ENCODE assay signal across 8 cellular contexts in the genomic region with DNA sequence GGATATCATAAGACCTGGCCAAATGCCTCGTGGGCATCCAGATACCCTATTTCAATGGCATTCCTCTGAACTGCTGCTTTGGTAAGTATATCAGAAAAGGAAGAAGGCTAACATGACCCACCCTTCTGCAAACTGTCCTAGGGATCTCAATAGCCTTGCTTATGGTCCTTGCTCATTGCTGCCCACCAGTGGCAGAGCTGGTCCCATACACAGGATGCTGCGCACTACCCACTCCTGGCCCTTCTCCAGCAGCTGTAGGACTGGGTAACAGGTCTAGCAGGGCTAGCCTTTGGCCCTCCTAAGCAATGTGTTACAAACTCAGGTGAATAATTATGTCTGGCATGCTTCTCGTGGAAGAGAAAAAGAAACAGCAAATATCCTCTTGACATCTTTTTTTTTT.
DNase-seq lines count a peak whose midpoint lies in the region; ATAC-seq and TF ChIP-seq lines count a peak whose summit lies in the region.

No MANE protein-coding gene starts in this region.

- ATAC-seq in Right ventricle myocardium inferior (no peak), HG03565 (IDR thresholded peaks at IDR 0.05; ENCODE audit: unreplicated experiment) (peak; percentile 82)

- no peaks in the 10 kb centered on the region for H4K20me1 ChIP-seq in SU-DHL-6 (ENCODE audit: low read depth, low read length)

- DNase-seq in left ventricle myocardium inferior (no peak), Right ventricle myocardium inferior (ENCODE audit: missing footprints) (no peak), iPS DF 19.7 (ENCODE audit: low read depth, low spot score) (peak; percentile 40), vagina (ENCODE audit: extremely low spot score in 2 of 2) (no peak), OCI-M2 (lab: John Stamatoyannopoulos, UW; ENCODE audit: unreplicated experiment) (no peak)

- no peaks in the 10 kb centered on the region for H3K9me3 ChIP-seq in left ventricle myocardium inferior (replicated peaks)
- H3K9me3 ChIP-seq in SU-DHL-6 (ENCODE audit: insufficient read depth, low read length), result no peaks in the 10 kb centered on the region
- H3K9me3 ChIP-seq in vagina, result no peaks in the 10 kb centered on the region

- intact Hi-C loops in left ventricle myocardium inferior (cut with micrococcal nuclease), result no loop called here
- intact Hi-C loops in Right ventricle myocardium inferior (cut with DNase I), result no loop called here
- intact Hi-C loops in vagina (cut with DNase I), result no loop called here

- no peaks in the 10 kb centered on the region for H3K9me2 ChIP-seq in SU-DHL-6 (replicated peaks; ENCODE audit: insufficient read depth, low read length)

- no peaks in the 10 kb centered on the region for H3K79me2 ChIP-seq in SU-DHL-6 (ENCODE audit: insufficient read depth, low read length)

- H3K4me1 ChIP-seq in left ventricle myocardium inferior (no peaks in the 10 kb centered on the region), vagina (no peaks in the 10 kb centered on the region)

- no peak overlapping the region for H3K4me2 ChIP-seq in SU-DHL-6 (ENCODE audit: low read depth, low read length, poor library complexity, severe bottlenecking)

- H3F3A ChIP-seq in SU-DHL-6 (ENCODE audit: insufficient read depth), result no peaks in the 10 kb centered on the region

- no peak overlapping the region for H2AFZ ChIP-seq in SU-DHL-6 (ENCODE audit: low read depth, low read length, severe bottlenecking)

- TF ChIP-seq POLR2A in vagina (IDR thresholded peaks at IDR 0.05), result no peak

- H3K27ac ChIP-seq in left ventricle myocardium inferior (replicated peaks) (no peak overlapping the region), SU-DHL-6 (ENCODE audit: low read depth, low read length) (no peak overlapping the region), temporal lobe (ENCODE audit: low read depth, low read length) (peak overlapping the region; percentile 74), vagina (no peak overlapping the region)

- H3K27me3 ChIP-seq in left ventricle myocardium inferior (ENCODE audit: low read depth) (peaks cover 26% of the 10 kb centered on the region), SU-DHL-6 (ENCODE audit: low read length) (0 out of 2 replicates have a peak, but pooled peaks cover 3% of the 10 kb centered on the region), vagina (no peaks in the 10 kb centered on the region)

- peak; percentile 32 for TF ChIP-seq CTCF in left ventricle myocardium inferior (IDR thresholded peaks at IDR 0.05; ENCODE audit: borderline replicate concordance)
- TF ChIP-seq CTCF in SU-DHL-6 (IDR thresholded peaks at IDR 0.05; ENCODE audit: insufficient read depth, low read length, poor library complexity, severe bottlenecking), result peak; percentile 34
- TF ChIP-seq CTCF in vagina (IDR thresholded peaks at IDR 0.05), result no peak

- H3K4me3 ChIP-seq in left ventricle myocardium inferior, result no peak overlapping the region
- no peak overlapping the region for H3K4me3 ChIP-seq in SU-DHL-6 (ENCODE audit: insufficient read depth, low read length, poor library complexity, severe bottlenecking)
- no peak overlapping the region for H3K4me3 ChIP-seq in vagina

- H3K36me3 ChIP-seq in left ventricle myocardium inferior (no peaks in the 10 kb centered on the region), SU-DHL-6 (ENCODE audit: low read length) (no peaks in the 10 kb centered on the region), vagina (no peaks in the 10 kb centered on the region)

- H3K9ac ChIP-seq in SU-DHL-6 (ENCODE audit: low read length), result no peak overlapping the region

Comparison
In these comparisons a context has a peak if more than half of its experiments do, and no peak if none do; other contexts are left out.
1. CTCF ChIP-seq: peak in left ventricle myocardium inferior (single experiment) and SU-DHL-6 (single experiment); none in vagina (0 of 3).